8 cellular contexts compared by ENCODE assay signal in the genomic region with DNA sequence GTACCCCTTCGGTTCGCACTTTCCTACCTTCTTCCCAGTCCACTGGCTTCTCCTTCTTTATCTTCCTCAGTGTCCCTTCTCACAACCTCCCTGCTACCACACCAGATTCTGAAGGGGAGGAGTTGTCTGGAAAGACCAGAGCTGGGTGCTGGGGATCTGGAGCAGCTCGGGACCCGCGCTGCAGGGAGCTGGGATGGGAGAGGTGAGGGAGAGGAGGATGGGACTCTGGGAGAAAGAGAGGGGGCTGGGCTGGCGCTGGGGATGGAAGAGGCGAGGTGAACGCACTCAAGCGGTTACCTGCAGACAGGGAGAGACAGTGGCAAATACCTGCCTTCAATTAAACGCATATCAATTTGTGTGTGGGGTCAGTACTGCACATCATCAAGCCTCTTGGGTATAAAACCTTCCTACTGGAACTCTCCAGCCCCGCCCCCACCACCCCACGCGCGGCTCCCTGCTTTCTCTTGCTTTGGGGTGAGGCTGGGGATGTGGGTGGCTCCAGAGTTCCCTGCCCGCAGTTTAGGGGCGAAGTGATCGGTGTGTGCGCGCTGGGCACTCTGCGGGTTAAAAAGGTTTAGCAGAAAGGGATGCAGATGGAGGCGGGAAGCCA. TPM values are rescaled to one million over a fixed set of nuclear protein-coding genes. Genes with fewer than 3 reads are reported as not detected.
DNase-seq lines count a peak whose midpoint lies in the region; TF ChIP-seq lines count a peak whose summit lies in the region.

No MANE protein-coding gene starts in this region.

- H3K4me3 ChIP-seq in iPS-18c (ENCODE audit: insufficient read depth, low read depth, low read length): peak overlapping the region; percentile 81
- H3K4me3 ChIP-seq in stomach: peak overlapping the region; percentile 64 to 80 (median 72)

- peak overlapping the region in 1 of 5 donors; percentile 86 for H3K27ac ChIP-seq in stomach

- no peak for TF ChIP-seq POLR2A in stomach (IDR thresholded peaks at IDR 0.05)

- WGBS in stomach, 5 donors: 23 to 35% (median 29%) methylated on average over 21 of the region's 21 CpGs

- no peaks in the 10 kb centered on the region for H3K9me3 ChIP-seq in iPS-18c (ENCODE audit: control insufficient read depth, insufficient read depth, low read length)
- no peaks in the 10 kb centered on the region for H3K9me3 ChIP-seq in stomach

- no peak for TF ChIP-seq CTCF in stomach (IDR thresholded peaks at IDR 0.05)

- peak; percentile 8 for DNase-seq in NCI-H510A treated with DMSO at 0.1 percent for 48 hours (lab: John Stamatoyannopoulos, UW)
- DNase-seq in NCI-H510A (lab: John Stamatoyannopoulos, UW): no peak
- peak; percentile 21 for DNase-seq in activated naive CD4-positive, alpha-beta T cell treated with Interleukin-2 at 50 U/mL for 16 hours
- DNase-seq in stomach: no peak
- no peak for DNase-seq in NCI-H2196 (lab: John Stamatoyannopoulos, UW; ENCODE audit: unreplicated experiment)
- DNase-seq in foreskin melanocyte: no peak
- DNase-seq in stimulated activated naive CD4-positive, alpha-beta T cell treated with Interleukin-2 at 50 U/mL for 16 hours (lab: John Stamatoyannopoulos, UW): no peak

- no peak for TF ChIP-seq EP300 in stomach (IDR thresholded peaks at IDR 0.05)

- H3K4me1 ChIP-seq in stomach: peaks cover 8 to 33% (median 23%) of the 10 kb centered on the region in 4 donors

- peaks cover 0 to 9% (median 0%) of the 10 kb centered on the region in 3 donors for H3K27me3 ChIP-seq in stomach

- intact Hi-C loops in stomach (cut with DNase I; ENCODE audit: low total_unique reads): no loop called here

- no peaks in the 10 kb centered on the region for H3K36me3 ChIP-seq in stomach

RNA-seq across cellular contexts. Expression of a gene that starts 1.1 kb away (rescaled TPM):
- 100 to 1,000 TPM in 4 of 5 donors, 10 to 100 TPM in 1; 27.4 to 322 (median 218) TPM for total RNA-seq in stomach
- 10 to 100 TPM; 37.4 to 66.5 (median 39.1) TPM for polyA plus RNA-seq in stomach

Comparison
In these comparisons a context has a peak if more than half of its experiments do, and no peak if none do; other contexts are left out.
1. DNase-seq: peak in NCI-H510A treated with DMSO at 0.1 percent for 48 hours (single experiment) and activated naive CD4-positive, alpha-beta T cell treated with Interleukin-2 at 50 U/mL for 16 hours (single experiment); none in NCI-H510A (single experiment), stomach (single experiment), NCI-H2196 (single experiment), foreskin melanocyte (single experiment) and stimulated activated naive CD4-positive, alpha-beta T cell treated with Interleukin-2 at 50 U/mL for 16 hours (single experiment).